In the genomic region with DNA sequence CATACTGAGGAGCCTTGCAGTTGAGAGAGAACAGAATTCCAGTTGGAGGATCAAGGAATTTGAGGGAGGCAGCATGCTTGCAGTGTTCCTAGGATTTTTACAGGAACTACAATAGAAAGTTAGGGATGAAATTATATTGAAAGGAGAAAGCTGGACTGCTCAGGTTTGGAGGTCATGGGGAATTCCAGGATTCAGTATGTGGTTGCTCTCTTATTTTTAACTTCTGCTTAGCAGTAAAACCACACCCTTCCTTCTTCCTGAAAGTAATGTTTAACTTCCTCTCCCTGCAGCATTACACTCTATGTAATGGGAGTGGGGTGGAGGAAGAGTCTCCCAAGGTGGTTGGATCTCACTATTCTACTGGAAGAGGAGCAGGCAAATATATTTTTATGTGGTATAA, we compare ENCODE assay signal across 8 cellular contexts. TPM values are rescaled to one million over a fixed set of nuclear protein-coding genes. Genes with fewer than 3 reads are reported as not detected.
A peak's percentile ranks its signal among the peaks of the same experiment; 100 is the strongest.
DNase-seq lines count a peak whose midpoint lies in the region; ATAC-seq and TF ChIP-seq lines count a peak whose summit lies in the region.

No MANE protein-coding gene starts in this region.

- no peaks in the 10 kb centered on the region for H3K27me3 Mint-ChIP-seq in activated T-cell treated with anti-CD3 and anti-CD28 coated beads, Interleukin-2, amount 50 U/mL, for 24 hours
- peaks cover 4 to 12% (median 5%) of the 10 kb centered on the region in 3 donors for H3K27me3 Mint-ChIP-seq in immature natural killer cell (ENCODE audit: low read depth in 3 of 3)

- DNase-seq in activated T-cell treated with anti-CD3 and anti-CD28 coated beads, Interleukin-2, amount 50 U/mL, for 24 hours, result no peak
- no peak for DNase-seq in activated T-cell treated with anti-CD3 and anti-CD28 coated beads, Interleukin-2, amount 50 U/mL, for 48 hours
- DNase-seq in immature natural killer cell (no peak), tibial artery (no peak), NCI-H2107 treated with DMSO at 0.1 percent for 48 hours (lab: John Stamatoyannopoulos, UW; ENCODE audit: unreplicated experiment) (no peak), epidermal melanocyte (ENCODE audit: insufficient read length, low spot score) (no peak)

- TF ChIP-seq CTCF in VCaP (conservative IDR thresholded peaks at IDR 0.05) (no peak), tibial artery (IDR thresholded peaks at IDR 0.05) (no peak)

- H3K4me3 Mint-ChIP-seq in activated T-cell treated with anti-CD3 and anti-CD28 coated beads, Interleukin-2, amount 50 U/mL, for 24 hours, result peak overlapping the region; percentile 54
- peak overlapping the region; percentile 61 to 80 (median 71) for H3K4me3 Mint-ChIP-seq in immature natural killer cell

- H3K4me3 ChIP-seq in tibial artery, result no peak overlapping the region

- H3K36me3 ChIP-seq in tibial artery, result peaks cover 28 to 49% (median 31%) of the 10 kb centered on the region in 3 donors

- peaks cover 0 to 66% (median 38%) of the 10 kb centered on the region in 4 donors for H3K4me1 ChIP-seq in tibial artery

- no peaks in the 10 kb centered on the region for H3K9me3 ChIP-seq in tibial artery

- ATAC-seq in HG02763 (IDR thresholded peaks at IDR 0.05; ENCODE audit: unreplicated experiment), result no peak

- peaks cover 9% of the 10 kb centered on the region for H3K36me3 Mint-ChIP-seq in activated T-cell treated with anti-CD3 and anti-CD28 coated beads, Interleukin-2, amount 50 U/mL, for 24 hours (ENCODE audit: low read depth)
- peaks cover 3 to 9% (median 7%) of the 10 kb centered on the region in 3 donors for H3K36me3 Mint-ChIP-seq in immature natural killer cell

- peak overlapping the region; percentile 87 for H3K27ac Mint-ChIP-seq in activated T-cell treated with anti-CD3 and anti-CD28 coated beads, Interleukin-2, amount 50 U/mL, for 24 hours
- peak overlapping the region; percentile 70 to 93 (median 86) for H3K27ac Mint-ChIP-seq in immature natural killer cell

- no peaks in the 10 kb centered on the region for H3K27me3 ChIP-seq in tibial artery

- H3K27ac ChIP-seq in VCaP, result peak overlapping the region; percentile 50
- peak overlapping the region; percentile 6 to 20 for H3K27ac ChIP-seq in tibial artery

- intact Hi-C loops in tibial artery (cut with DNase I; ENCODE audit: low total_unique reads), result no loop called here

- peaks cover 37% of the 10 kb centered on the region for H3K4me1 Mint-ChIP-seq in activated T-cell treated with anti-CD3 and anti-CD28 coated beads, Interleukin-2, amount 50 U/mL, for 24 hours (ENCODE audit: low read depth)
- H3K4me1 Mint-ChIP-seq in immature natural killer cell, result peaks cover 28 to 34% of the 10 kb centered on the region in 2 donors

- no peaks in the 10 kb centered on the region for H3K9me3 Mint-ChIP-seq in activated T-cell treated with anti-CD3 and anti-CD28 coated beads, Interleukin-2, amount 50 U/mL, for 24 hours
- no peaks in the 10 kb centered on the region for H3K9me3 Mint-ChIP-seq in immature natural killer cell

RNA-seq across cellular contexts. Expression of a gene that starts 31.3 kb away (rescaled TPM):
- polyA plus RNA-seq in immature natural killer cell, result 1 to 10 TPM; 1.1 to 2.5 (median 1.9) TPM

RNA-seq across cellular contexts. Expression of a gene that starts 41.3 kb away (rescaled TPM):
- polyA plus RNA-seq in immature natural killer cell, result under 1 TPM; 0.12 to 0.86 (median 0.25) TPM

RNA-seq across cellular contexts. Expression of a gene that starts 51.6 kb away (rescaled TPM):
- polyA plus RNA-seq in immature natural killer cell, result 100 to 1,000 TPM; 157 to 276 (median 190) TPM
